1 cellular context compared by ENCODE assay signal in the genomic region with DNA sequence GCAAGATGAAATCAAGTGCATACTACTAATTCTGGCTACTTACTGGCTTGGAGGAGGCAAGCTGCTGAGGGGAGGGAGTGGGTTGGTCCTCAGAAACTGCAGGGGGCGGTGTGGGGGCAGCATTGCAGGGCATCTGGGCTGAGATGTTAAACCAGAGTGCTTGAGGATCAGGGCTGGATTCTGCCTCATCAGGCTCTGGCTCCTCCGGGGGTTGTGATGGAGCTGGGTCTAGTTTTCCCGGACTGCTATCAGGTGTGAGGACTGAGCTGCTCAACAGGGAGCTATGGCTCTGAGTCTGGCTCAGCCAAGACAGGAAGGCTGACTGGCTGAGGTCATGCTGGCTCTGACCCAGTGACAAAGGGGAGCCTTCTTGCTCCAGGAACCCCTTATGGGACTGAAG.
TF ChIP-seq lines count a peak whose summit lies in the region.

No MANE protein-coding gene starts in this region.

TF ChIP-seq in IMR-90, 13 proteins besides CTCF, POLR2A, EP300 and RAD21 (continued from another document):
- TF ChIP-seq MXI1 (IDR thresholded peaks at IDR 0.05; ENCODE audit: borderline replicate concordance, low read depth, low read length), result no peak
